In the genomic region with DNA sequence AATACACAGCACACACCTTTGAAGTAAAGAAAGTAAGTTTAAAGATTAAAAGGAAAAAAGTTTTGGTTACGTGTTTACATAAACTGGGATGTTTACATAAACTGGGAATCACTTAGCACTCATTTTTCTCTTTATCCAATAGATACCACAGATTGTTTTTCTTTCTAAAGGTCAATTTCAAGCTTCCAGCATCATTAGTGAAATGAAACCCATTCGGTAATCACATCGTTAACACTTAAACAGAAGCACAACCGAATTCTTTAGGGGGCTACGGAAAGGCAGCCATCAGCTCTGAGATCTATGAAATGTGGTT, we compare ENCODE assay signal across 8 cellular contexts. TPM values are rescaled to one million over a fixed set of nuclear protein-coding genes. Genes with fewer than 3 reads are reported as not detected.
DNase-seq lines count a peak whose midpoint lies in the region; ATAC-seq and TF ChIP-seq lines count a peak whose summit lies in the region.

No MANE protein-coding gene starts in this region.

- peak overlapping the region; percentile 89 for H3K4me3 Mint-ChIP-seq in HFFc6
- peak overlapping the region; percentile 89 for H3K4me3 Mint-ChIP-seq in activated T-helper 17 cell treated with anti-CD3 and anti-CD28 coated beads, Interleukin-2, amount 50 U/mL, for 72 hours

- H3K27me3 ChIP-seq in spleen (replicated peaks in 1 of 7): peaks cover 0 to 55% (median 12%) of the 10 kb centered on the region in 7 donors

- H3K4me1 ChIP-seq in spleen: peaks cover 0 to 17% (median 12%) of the 10 kb centered on the region in 6 donors

- no peaks in the 10 kb centered on the region for H3K9me3 ChIP-seq in iPS-18c (ENCODE audit: control insufficient read depth, insufficient read depth, low read length)
- H3K9me3 ChIP-seq in spleen: no peaks in the 10 kb centered on the region

- H3K9me3 Mint-ChIP-seq in HFFc6: no peaks in the 10 kb centered on the region
- H3K9me3 Mint-ChIP-seq in activated T-helper 17 cell treated with anti-CD3 and anti-CD28 coated beads, Interleukin-2, amount 50 U/mL, for 72 hours: no peaks in the 10 kb centered on the region

- peaks cover 10% of the 10 kb centered on the region for H3K36me3 Mint-ChIP-seq in HFFc6 (ENCODE audit: low read depth)
- no peaks in the 10 kb centered on the region for H3K36me3 Mint-ChIP-seq in activated T-helper 17 cell treated with anti-CD3 and anti-CD28 coated beads, Interleukin-2, amount 50 U/mL, for 72 hours (ENCODE audit: low read depth)

- TF ChIP-seq POLR2A in spleen (IDR thresholded peaks at IDR 0.05): no peak

- 11 to 19% (median 17%) methylated on average over 5 of the region's 5 CpGs for WGBS in spleen, 5 donors

- peaks cover 40% of the 10 kb centered on the region for H3K4me1 Mint-ChIP-seq in HFFc6 (ENCODE audit: low read depth)
- H3K4me1 Mint-ChIP-seq in activated T-helper 17 cell treated with anti-CD3 and anti-CD28 coated beads, Interleukin-2, amount 50 U/mL, for 72 hours: peaks cover 7% of the 10 kb centered on the region

- ATAC-seq in activated T-helper 17 cell treated with anti-CD3 and anti-CD28 coated beads, Interleukin-2, amount 50 U/mL, for 72 hours (replicated peaks): no peak
- ATAC-seq in GM18502 (IDR thresholded peaks at IDR 0.05; ENCODE audit: poor library complexity, unreplicated experiment): no peak

- peak overlapping the region; percentile 76 for H3K4me3 ChIP-seq in iPS-18c (ENCODE audit: insufficient read depth, low read depth, low read length)
- H3K4me3 ChIP-seq in spleen: peak overlapping the region in 5 of 8 donors; percentile 56 to 78 (median 61)

- intact Hi-C loops in spleen (cut with DNase I; ENCODE audit: low total_unique reads): no loop called here

- H3K27me3 Mint-ChIP-seq in HFFc6 (ENCODE audit: insufficient read depth): no peaks in the 10 kb centered on the region
- H3K27me3 Mint-ChIP-seq in activated T-helper 17 cell treated with anti-CD3 and anti-CD28 coated beads, Interleukin-2, amount 50 U/mL, for 72 hours: peaks cover 30% of the 10 kb centered on the region

- no peak overlapping the region for H3K27ac ChIP-seq in spleen

- H3K27ac Mint-ChIP-seq in HFFc6: peak overlapping the region; percentile 92
- H3K27ac Mint-ChIP-seq in activated T-helper 17 cell treated with anti-CD3 and anti-CD28 coated beads, Interleukin-2, amount 50 U/mL, for 72 hours: peak overlapping the region; percentile 58

- no peak for DNase-seq in HFFc6
- no peak for DNase-seq in spleen
- DNase-seq in NCI-H1105 treated with DMSO at 0.1 percent for 48 hours (lab: John Stamatoyannopoulos, UW): no peak
- DNase-seq in GM19238 (ENCODE audit: insufficient read length, low spot score): no peak
- DNase-seq in stimulated activated CD4-positive, alpha-beta T cell treated with anti-CD3 and anti-CD28 coated beads, Interleukin-4, amount 100 ng/mL, for 1 hour: no peak

- TF ChIP-seq CTCF in HFFc6 (IDR thresholded peaks at IDR 0.05) (no peak), spleen (IDR thresholded peaks at IDR 0.05 in 8 of 11, conservative IDR thresholded peaks at IDR 0.05 in 3 of 11) (no peak)

- H3K36me3 ChIP-seq in spleen: no peaks in the 10 kb centered on the region

RNA-seq across cellular contexts. Expression of gene ODAD2, which starts 1.1 kb away (rescaled TPM):
- total RNA-seq in HFFc6 (2021; fragmentation: NEBNext Ultra II Directional; extraction: Animal tissue kit (Norgen Biotek cat#: 25700)): 10 to 100 TPM; 10.3 to 17.5 (median 12.4) TPM
- under 1 TPM in 1 of 2 donors, not detected in 1; 0.08 TPM for total RNA-seq in activated T-helper 17 cell treated with anti-CD3 and anti-CD28 coated beads, Interleukin-2, amount 50 U/mL, for 72 hours
- total RNA-seq in spleen: under 1 TPM in 6 of 7 donors, not detected in 1; 0.20 to 0.72 (median 0.36) TPM
- under 1 TPM in 2 of 3 donors, not detected in 1; 0.03 to 0.26 TPM for polyA plus RNA-seq in spleen

Comparison
In these comparisons a context has a peak if more than half of its experiments do, and no peak if none do; other contexts are left out.
1. RNA of gene ODAD2, which starts 1.1 kb away (total RNA-seq): 10.3 to 17.5 TPM in HFFc6; 0.20 to 0.72 TPM in spleen and 0.08 TPM in activated T-helper 17 cell treated with anti-CD3 and anti-CD28 coated beads, Interleukin-2, amount 50 U/mL, for 72 hours; every median in the first group is over 4 times any median in the second.